ENCODE assay signal across 1 cellular context in genomic region chr10:70130878-70131559, GRCh38.
A peak's percentile ranks its signal among the peaks of the same experiment; 100 is the strongest.
TF ChIP-seq lines count a peak whose summit lies in the region.

No MANE protein-coding gene starts in this region.

TF ChIP-seq in HepG2, 621 proteins besides CTCF, POLR2A, EP300 and RAD21 (continued from another document and continues in another):
- TF ChIP-seq CREB3 (CRISPR knock-in tag; IDR thresholded peaks at IDR 0.05) = no peak
- TF ChIP-seq FOXJ3 (CRISPR knock-in tag; IDR thresholded peaks at IDR 0.05; ENCODE audit: borderline replicate concordance) = peak; percentile 74; the same call in 1 of the 2 replicates
- TF ChIP-seq ZNF232 (CRISPR knock-in tag; IDR thresholded peaks at IDR 0.05; ENCODE audit: borderline replicate concordance) = 0 out of 2 replicates have a peak, but pooled peaks have one; percentile 65
- TF ChIP-seq IKZF1 (IDR thresholded peaks at IDR 0.05) = no peak
- no peak for TF ChIP-seq PCBP1 (IDR thresholded peaks at IDR 0.05; ENCODE audit: borderline replicate concordance, low read depth, low read length)
- TF ChIP-seq E2F1 (CRISPR knock-in tag; IDR thresholded peaks at IDR 0.05) = peak; percentile 38; the same call in 1 of the 2 replicates
- no peak for TF ChIP-seq ZNF773 (CRISPR knock-in tag; IDR thresholded peaks at IDR 0.05; ENCODE audit: borderline replicate concordance)
- TF ChIP-seq KLF16 (CRISPR knock-in tag; IDR thresholded peaks at IDR 0.05) = peak in 1 of 2 experiments; percentile 60; a peak in 2 of 4 replicates
- TF ChIP-seq TBL1XR1 (IDR thresholded peaks at IDR 0.05; ENCODE audit: borderline replicate concordance, low read length, partially characterized antibody) = peak; percentile 24
- peak; percentile 11; the same call in 1 of the 2 replicates for TF ChIP-seq ZNF281 (CRISPR knock-in tag; IDR thresholded peaks at IDR 0.05; ENCODE audit: borderline replicate concordance)
- peak; percentile 22; the same call in 1 of the 2 replicates for TF ChIP-seq ETV5 (CRISPR knock-in tag; IDR thresholded peaks at IDR 0.05; ENCODE audit: borderline replicate concordance)
- TF ChIP-seq NR2F2 (IDR thresholded peaks at IDR 0.05; ENCODE audit: borderline replicate concordance, low read depth) = no peak
- peak; percentile 82 for TF ChIP-seq AFF4 (CRISPR knock-in tag; IDR thresholded peaks at IDR 0.05)
- TF ChIP-seq SP1 (IDR thresholded peaks at IDR 0.05) = no peak
- TF ChIP-seq SP1 (CRISPR knock-in tag; IDR thresholded peaks at IDR 0.05) = peak; percentile 31; the same call in 1 of the 2 replicates
- TF ChIP-seq YEATS2 (CRISPR knock-in tag; IDR thresholded peaks at IDR 0.05; ENCODE audit: borderline replicate concordance) = no peak
- 0 out of 2 replicates have a peak, but pooled peaks have one; percentile 36 for TF ChIP-seq ZNF7 (CRISPR knock-in tag; IDR thresholded peaks at IDR 0.05)
- TF ChIP-seq HMG20A (CRISPR knock-in tag; IDR thresholded peaks at IDR 0.05; ENCODE audit: borderline replicate concordance) = peak; percentile 40; the same call in 1 of the 2 replicates
- TF ChIP-seq ARID3A (IDR thresholded peaks at IDR 0.05; ENCODE audit: low read depth, low read length) = peak; percentile 76; the same call in 1 of the 2 replicates
- TF ChIP-seq ELF3 (CRISPR knock-in tag; IDR thresholded peaks at IDR 0.05) = peak; percentile 83
- TF ChIP-seq SATB2 (CRISPR knock-in tag; IDR thresholded peaks at IDR 0.05) = 0 out of 2 replicates have a peak, but pooled peaks have one; percentile 54
- TF ChIP-seq ZNF503 (CRISPR knock-in tag; IDR thresholded peaks at IDR 0.05) = 0 out of 2 replicates have a peak, but pooled peaks have one; percentile 43
- TF ChIP-seq SUZ12 (IDR thresholded peaks at IDR 0.05; ENCODE audit: low read depth, low read length) = no peak
- TF ChIP-seq ASH2L (IDR thresholded peaks at IDR 0.05; ENCODE audit: insufficient read length, low read depth, low read length) = peak; percentile 50
- TF ChIP-seq ZNF264 (CRISPR knock-in tag; IDR thresholded peaks at IDR 0.05) = peak; percentile 59; the same call in 1 of the 2 replicates
- TF ChIP-seq SPEN (CRISPR knock-in tag; IDR thresholded peaks at IDR 0.05; ENCODE audit: low read depth) = 0 out of 2 replicates have a peak, but pooled peaks have one; percentile 18
- peak; percentile 66 for TF ChIP-seq FOSL2 (CRISPR knock-in tag; IDR thresholded peaks at IDR 0.05)
- peak; percentile 19; the same call in 1 of the 2 replicates for TF ChIP-seq ZNF574 (CRISPR knock-in tag; IDR thresholded peaks at IDR 0.05)
- no peak for TF ChIP-seq TP53 (CRISPR knock-in tag; conservative IDR thresholded peaks at IDR 0.05)
- peak; percentile 63 for TF ChIP-seq HNF4A (CRISPR knock-in tag; IDR thresholded peaks at IDR 0.05)
- TF ChIP-seq POGK (CRISPR knock-in tag; conservative IDR thresholded peaks at IDR 0.05) = 0 out of 2 replicates have a peak, but pooled peaks have one; percentile 15
- peak; percentile 34 for TF ChIP-seq THAP11 (CRISPR knock-in tag; IDR thresholded peaks at IDR 0.05)
- TF ChIP-seq ELF1 (CRISPR knock-in tag; IDR thresholded peaks at IDR 0.05) = peak; percentile 70
- peak; percentile 63 for TF ChIP-seq SOX5 (CRISPR knock-in tag; IDR thresholded peaks at IDR 0.05; ENCODE audit: borderline replicate concordance)
- TF ChIP-seq ZNF770 (CRISPR knock-in tag; IDR thresholded peaks at IDR 0.05) = peak; percentile 87; the same call in 1 of the 2 replicates
- TF ChIP-seq ZNF792 (CRISPR knock-in tag; IDR thresholded peaks at IDR 0.05) = 0 out of 2 replicates have a peak, but pooled peaks have one; percentile 18
- TF ChIP-seq MED13 (CRISPR knock-in tag; IDR thresholded peaks at IDR 0.05) = peak; percentile 76; the same call in 1 of the 2 replicates
- TF ChIP-seq POLR2AphosphoS2 (IDR thresholded peaks at IDR 0.05; ENCODE audit: low read depth, low read length) = peak; percentile 62; the same call in 1 of the 2 replicates
- 0 out of 2 replicates have a peak, but pooled peaks have one; percentile 17 for TF ChIP-seq ZKSCAN8 (CRISPR knock-in tag; IDR thresholded peaks at IDR 0.05; ENCODE audit: borderline replicate concordance)
- no peak for TF ChIP-seq RFX1 (IDR thresholded peaks at IDR 0.05)
